Comparison of ENCODE assay signal across 13 cellular contexts in the genomic region with DNA sequence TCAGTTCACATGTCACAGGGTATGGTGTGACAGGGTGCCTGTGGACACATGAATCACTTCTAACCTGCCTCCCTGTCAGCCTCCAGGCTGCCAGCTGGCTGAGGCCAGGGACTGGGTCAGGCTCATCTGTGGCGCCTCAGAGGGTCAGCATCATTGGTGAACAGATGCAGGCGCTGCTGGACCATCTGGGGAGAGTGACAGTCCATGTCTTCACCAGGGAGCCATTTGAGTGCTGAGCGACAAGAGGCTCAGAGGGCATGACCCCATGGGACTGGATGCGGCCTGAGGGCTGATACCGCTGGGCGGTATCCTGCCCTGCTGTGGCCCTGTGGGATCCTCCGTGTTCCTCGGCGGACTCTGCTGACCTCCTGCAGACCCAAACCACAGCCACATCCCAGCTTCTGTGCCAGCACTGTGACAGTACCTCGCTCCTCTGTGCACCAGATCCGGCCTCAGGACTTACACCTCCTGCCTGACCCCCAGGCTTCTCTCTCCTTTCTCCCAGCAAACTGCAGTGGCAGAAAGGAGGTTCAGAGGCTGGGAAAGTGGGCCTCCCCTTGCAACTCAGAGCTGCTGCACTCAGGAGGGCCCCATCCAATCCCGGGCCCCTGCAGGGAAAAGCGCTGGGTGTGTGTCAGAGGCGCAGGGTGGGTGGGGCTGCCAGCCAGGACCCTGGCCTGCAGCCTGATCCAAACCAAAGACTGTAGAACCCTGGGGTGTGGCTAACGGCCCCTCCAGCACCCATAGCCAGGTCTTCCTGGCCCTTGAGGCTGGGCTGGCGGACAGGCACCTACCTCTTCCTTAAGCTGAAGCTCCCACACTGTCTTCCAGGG. TPM values are rescaled to one million over a fixed set of nuclear protein-coding genes. Genes with fewer than 3 reads are reported as not detected.
DNase-seq lines count a peak whose midpoint lies in the region; ATAC-seq, FAIRE-seq and TF ChIP-seq lines count a peak whose summit lies in the region.
"Had no signal": no experiment of that assay in that cellular context is flagged by ENCODE, and none has a peak within 500 bp of the region (broad histone marks: within the 10 kb centered on the region; RNA-seq: fewer than 3 reads in every experiment).

No MANE protein-coding gene starts in this region.

- CTCF ChIA-PET in A549 (lab: Yijun Ruan, JAX): interaction anchor here (0.5 to 15.8 kb wide), 8 partner anchors 10 to 215 kb away, joined by 3 to 199 read pairs (median 5); partner anchors contain the start of gene ACTMAP

- peaks cover 42% of the 10 kb centered on the region for H3K36me3 Mint-ChIP-seq in activated T-cell treated with anti-CD3 and anti-CD28 coated beads, Interleukin-2, amount 50 U/mL, for 24 hours (ENCODE audit: low read depth)

- FAIRE-seq in A549 (lab: Jason Lieb, UNC): no peak

- no peak overlapping the region for H3K4me3 ChIP-seq in A549
- peak overlapping the region in 1 of 12 donors; percentile 4 for H3K4me3 ChIP-seq in heart left ventricle
- H3K4me3 ChIP-seq in sigmoid colon: peak overlapping the region in 2 of 4 donors; percentile 9 to 12

- no peaks in the 10 kb centered on the region for H3K4me1 Mint-ChIP-seq in activated T-cell treated with anti-CD3 and anti-CD28 coated beads, Interleukin-2, amount 50 U/mL, for 24 hours (ENCODE audit: low read depth)
- H3K4me1 Mint-ChIP-seq: activated naive CD4-positive, alpha-beta T cell treated with anti-CD3 and anti-CD28 coated beads, Interleukin-2, amount 10 ng/mL, durations not matched to agents 7 days and 5 days had no signal

- no peaks in the 10 kb centered on the region for H3K9me3 Mint-ChIP-seq in activated T-cell treated with anti-CD3 and anti-CD28 coated beads, Interleukin-2, amount 50 U/mL, for 24 hours
- H3K9me3 Mint-ChIP-seq: activated naive CD4-positive, alpha-beta T cell treated with anti-CD3 and anti-CD28 coated beads, Interleukin-2, amount 10 ng/mL, durations not matched to agents 7 days and 5 days; naive B cell had no signal

- no peak overlapping the region for H3K4me2 ChIP-seq in A549

- H3K27ac Mint-ChIP-seq in activated T-cell treated with anti-CD3 and anti-CD28 coated beads, Interleukin-2, amount 50 U/mL, for 24 hours: no peak overlapping the region
- H3K27ac Mint-ChIP-seq: activated naive CD4-positive, alpha-beta T cell treated with anti-CD3 and anti-CD28 coated beads, Interleukin-2, amount 10 ng/mL, durations not matched to agents 7 days and 5 days; naive B cell had no signal

- intact Hi-C loops in heart left ventricle (cut with DNase I) (loop anchor here in 1 of 10 donors (5.0 kb wide), 1 partner anchor 68 kb away; no protein-coding TSS in a partner anchor), sigmoid colon (cut with DNase I) (no loop called here)

- ATAC-seq in A549 (peak; percentile 4 to 6), heart left ventricle (peak in 2 of 4 donors; percentile 5), HG03139 (IDR thresholded peaks at IDR 0.05; ENCODE audit: unreplicated experiment) (no peak)

- H3K27me3 ChIP-seq in heart left ventricle: no peaks in the 10 kb centered on the region
- H3K27me3 ChIP-seq in sigmoid colon: no peaks in the 10 kb centered on the region

- H3K4me3 Mint-ChIP-seq in activated T-cell treated with anti-CD3 and anti-CD28 coated beads, Interleukin-2, amount 50 U/mL, for 24 hours: no peak overlapping the region
- H3K4me3 Mint-ChIP-seq: activated naive CD4-positive, alpha-beta T cell treated with anti-CD3 and anti-CD28 coated beads, Interleukin-2, amount 10 ng/mL, durations not matched to agents 7 days and 5 days; naive B cell had no signal

- TF ChIP-seq EP300 in A549 (IDR thresholded peaks at IDR 0.05) (no peak), sigmoid colon (IDR thresholded peaks at IDR 0.05) (no peak)

- no peaks in the 10 kb centered on the region for H3K27me3 Mint-ChIP-seq in activated T-cell treated with anti-CD3 and anti-CD28 coated beads, Interleukin-2, amount 50 U/mL, for 24 hours
- H3K27me3 Mint-ChIP-seq: activated naive CD4-positive, alpha-beta T cell treated with anti-CD3 and anti-CD28 coated beads, Interleukin-2, amount 10 ng/mL, durations not matched to agents 7 days and 5 days; naive B cell had no signal

- no peaks in the 10 kb centered on the region for H3K9me3 ChIP-seq in A549
- no peaks in the 10 kb centered on the region for H3K9me3 ChIP-seq in heart left ventricle
- H3K9me3 ChIP-seq in sigmoid colon: no peaks in the 10 kb centered on the region

- in situ Hi-C loops in KBM-7 (cut with MboI; ENCODE audit: low pct_unique_long_range_greater_than_20kb, low sequenced_read_pairs): no loop called here

- no peak for DNase-seq in A549 (ENCODE audit: low read depth in 1 of 2, low spot score in 1 of 2)
- no peak for DNase-seq in heart left ventricle
- DNase-seq in sigmoid colon: no peak
- DNase-seq in KBM-7: no peak
- DNase-seq in hippocampal formation (lab: John Stamatoyannopoulos, UW): no peak
- no peak for DNase-seq in activated T-cell treated with anti-CD3 and anti-CD28 coated beads, Interleukin-2, amount 50 U/mL, for 24 hours
- DNase-seq: activated naive CD4-positive, alpha-beta T cell treated with anti-CD3 and anti-CD28 coated beads, Interleukin-2, amount 10 ng/mL, durations not matched to agents 7 days and 5 days; DMS153; naive B cell had no signal

- 84% methylated on average over 16 of the region's 16 CpGs for WGBS in A549 (ENCODE audit: missing lambda C conversion rate)
- WGBS in heart left ventricle, 4 donors: 78 to 89% (median 84%) methylated on average over 4 to 16 of the region's 16 CpGs
- 85 to 86% methylated on average over 16 of the region's 16 CpGs for WGBS in sigmoid colon, 2 donors

- no peak for TF ChIP-seq RAD21 in A549 (conservative IDR thresholded peaks at IDR 0.05 in 1 of 2, IDR thresholded peaks at IDR 0.05 in 1 of 2)

- TF ChIP-seq POLR2A in A549 (IDR thresholded peaks at IDR 0.05; ENCODE audit: low read length) (no peak), heart left ventricle (IDR thresholded peaks at IDR 0.05) (no peak), sigmoid colon (IDR thresholded peaks at IDR 0.05) (no peak)

- TF ChIP-seq CTCF in A549 (IDR thresholded peaks at IDR 0.05) (no peak), heart left ventricle (IDR thresholded peaks at IDR 0.05) (no peak), sigmoid colon (IDR thresholded peaks at IDR 0.05) (no peak)

- POLR2A ChIA-PET in A549 (lab: Yijun Ruan, JAX): interaction anchor here (1.0 to 1.2 kb wide), 2 partner anchors 10 kb away, joined by 3 to 4 read pairs; partner anchors contain the start of gene ACTMAP

- peaks cover 0 to 57% (median 47%) of the 10 kb centered on the region in 9 donors for H3K36me3 ChIP-seq in heart left ventricle
- peaks cover 24 to 53% (median 42%) of the 10 kb centered on the region in 4 donors for H3K36me3 ChIP-seq in sigmoid colon

- H3K4me1 ChIP-seq in A549: peaks cover 5% of the 10 kb centered on the region
- peaks cover 0 to 25% (median 13%) of the 10 kb centered on the region in 12 donors for H3K4me1 ChIP-seq in heart left ventricle
- peaks cover 0 to 16% (median 0%) of the 10 kb centered on the region in 4 donors for H3K4me1 ChIP-seq in sigmoid colon

- H3K27ac ChIP-seq in A549 (no peak overlapping the region), angular gyrus (ENCODE audit: low read depth, low read length) (peak overlapping the region; percentile 82), heart left ventricle (peak overlapping the region in 10 of 12 donors; percentile 3 to 74 (median 58)), sigmoid colon (peak overlapping the region; percentile 45 to 67 (median 56))

RNA-seq across cellular contexts. Expression of gene ACTMAP, which starts 10.2 kb away (rescaled TPM):
- polyA plus RNA-seq in A549 (2011; rRNA removed) (7.8 and 11.7 TPM in 2 replicates), A549 (2017; fragmentation: RNase III; extraction: RNeasy Plus Mini Kit Qiagen cat#74134 plus additional on column Dnase treatment) (14.1 to 18.5 TPM (median 14.8 TPM) in 3 replicates), heart left ventricle (1 to 10 TPM; 4.5 to 7.7 TPM), sigmoid colon (10 to 100 TPM in 1 of 3 donors, 1 to 10 TPM in 2; 6.0 to 11.0 (median 6.6) TPM)
- 13.0 and 16.7 TPM in 2 replicates for polyA plus RNA-seq in A549 (2012; cell fraction: cytosol; rRNA removed)
- polyA plus RNA-seq in A549 (2012; cell fraction: nucleus; rRNA removed): 40.2 and 46.1 TPM in 2 replicates
- 13.9 and 15.5 TPM in 2 replicates for polyA minus RNA-seq in A549 (2011; rRNA and poly(A)+ RNA removed)
- total RNA-seq in heart left ventricle (10 to 100 TPM in 3 of 9 donors, 1 to 10 TPM in 6; 4.2 to 11.1 (median 8.6) TPM), sigmoid colon (1 to 10 TPM; 1.8 to 5.3 (median 3.0) TPM)

RNA-seq across cellular contexts. Expression of gene SNRPA, which starts 10.9 kb away (rescaled TPM):
- polyA plus RNA-seq in A549 (2011; rRNA removed) (235 and 236 TPM in 2 replicates), A549 (2017; fragmentation: RNase III; extraction: RNeasy Plus Mini Kit Qiagen cat#74134 plus additional on column Dnase treatment) (141 to 155 TPM (median 143 TPM) in 3 replicates), heart left ventricle (10 to 100 TPM; 23.5 to 32.3 TPM), sigmoid colon (10 to 100 TPM; 19.2 to 76.1 (median 37.2) TPM)
- 265 and 288 TPM in 2 replicates for polyA plus RNA-seq in A549 (2012; cell fraction: cytosol; rRNA removed)
- polyA plus RNA-seq in A549 (2012; cell fraction: nucleus; rRNA removed): 267 and 341 TPM in 2 replicates
- polyA minus RNA-seq in A549 (2011; rRNA and poly(A)+ RNA removed): 390 and 504 TPM in 2 replicates
- total RNA-seq in heart left ventricle (10 to 100 TPM; 22.5 to 50.2 (median 31.6) TPM), sigmoid colon (10 to 100 TPM; 43.2 to 60.1 (median 54.0) TPM)

RNA-seq across cellular contexts. Expression of gene ITPKC, which starts 23.2 kb away (rescaled TPM):
- 6.5 and 8.7 TPM in 2 replicates for polyA plus RNA-seq in A549 (2011; rRNA removed)
- 6.6 and 7.7 TPM in 2 replicates for polyA plus RNA-seq in A549 (2012; cell fraction: cytosol; rRNA removed)
- 10.7 and 10.9 TPM in 2 replicates for polyA plus RNA-seq in A549 (2012; cell fraction: nucleus; rRNA removed)
- 7.9 to 8.6 TPM (median 8.1 TPM) in 3 replicates for polyA plus RNA-seq in A549 (2017; fragmentation: RNase III; extraction: RNeasy Plus Mini Kit Qiagen cat#74134 plus additional on column Dnase treatment)
- polyA minus RNA-seq in A549 (2011; rRNA and poly(A)+ RNA removed): 13.8 and 14.2 TPM in 2 replicates
- 10 to 100 TPM in 3 of 9 donors, 1 to 10 TPM in 6; 6.9 to 27.3 (median 8.9) TPM for total RNA-seq in heart left ventricle
- 10 to 100 TPM; 13.0 to 22.7 TPM for polyA plus RNA-seq in heart left ventricle
- total RNA-seq in sigmoid colon: 10 to 100 TPM; 17.7 to 39.6 (median 23.1) TPM
- 10 to 100 TPM; 17.4 to 27.0 (median 25.9) TPM for polyA plus RNA-seq in sigmoid colon

RNA-seq across cellular contexts. Expression of gene COQ8B, which starts 23.4 kb away (rescaled TPM):
- polyA plus RNA-seq in A549 (2011; rRNA removed) (43.9 and 47.2 TPM in 2 replicates), A549 (2017; fragmentation: RNase III; extraction: RNeasy Plus Mini Kit Qiagen cat#74134 plus additional on column Dnase treatment) (55.3 to 64.9 TPM (median 63.6 TPM) in 3 replicates), heart left ventricle (10 to 100 TPM; 25.1 to 38.3 TPM), sigmoid colon (10 to 100 TPM; 24.7 to 54.4 (median 27.0) TPM)
- polyA plus RNA-seq in A549 (2012; cell fraction: cytosol; rRNA removed): 55.5 and 70.2 TPM in 2 replicates
- 158 and 174 TPM in 2 replicates for polyA plus RNA-seq in A549 (2012; cell fraction: nucleus; rRNA removed)
- polyA minus RNA-seq in A549 (2011; rRNA and poly(A)+ RNA removed): 55.3 TPM in 2 replicates
- total RNA-seq in heart left ventricle (10 to 100 TPM; 18.2 to 49.7 (median 27.8) TPM), sigmoid colon (10 to 100 TPM; 33.2 to 59.3 (median 39.2) TPM)

RNA-seq across cellular contexts. Expression of gene MIA, which starts 35.2 kb away (rescaled TPM):
- polyA plus RNA-seq in A549 (2011; rRNA removed) (not detected in 2 replicates), A549 (2017; fragmentation: RNase III; extraction: RNeasy Plus Mini Kit Qiagen cat#74134 plus additional on column Dnase treatment) (not detected in 3 replicates), heart left ventricle (1 to 10 TPM in 1 of 2 donors, under 1 TPM in 1; 0.99 to 1.0 TPM), sigmoid colon (10 to 100 TPM in 1 of 3 donors, 1 to 10 TPM in 1, not detected in 1; 2.1 to 11.3 TPM)
- polyA plus RNA-seq in A549 (2012; cell fraction: cytosol; rRNA removed): not detected in 2 replicates
- 0.48 and 2.0 TPM in 2 replicates for polyA plus RNA-seq in A549 (2012; cell fraction: nucleus; rRNA removed)
- 1.8 TPM in 1 of 2 replicates, not detected in the other for polyA minus RNA-seq in A549 (2011; rRNA and poly(A)+ RNA removed)
- total RNA-seq in heart left ventricle (1 to 10 TPM in 2 of 9 donors, under 1 TPM in 2, not detected in 5; 0.72 to 3.0 (median 0.99) TPM), sigmoid colon (10 to 100 TPM in 3 of 4 donors, 1 to 10 TPM in 1; 9.1 to 19.1 (median 15.7) TPM)
- total RNA-seq: fibroblast of villous mesenchyme, subcutaneous adipose tissue had no signal

Comparison
In these comparisons a context has a peak if more than half of its experiments do, and no peak if none do; other contexts are left out.
1. H3K27ac ChIP-seq: peak in angular gyrus (single experiment), heart left ventricle (10 of 12) and sigmoid colon (4 of 4); none in A549 (0 of 2).